Comparison of ENCODE assay signal across 8 cellular contexts in the genomic region with DNA sequence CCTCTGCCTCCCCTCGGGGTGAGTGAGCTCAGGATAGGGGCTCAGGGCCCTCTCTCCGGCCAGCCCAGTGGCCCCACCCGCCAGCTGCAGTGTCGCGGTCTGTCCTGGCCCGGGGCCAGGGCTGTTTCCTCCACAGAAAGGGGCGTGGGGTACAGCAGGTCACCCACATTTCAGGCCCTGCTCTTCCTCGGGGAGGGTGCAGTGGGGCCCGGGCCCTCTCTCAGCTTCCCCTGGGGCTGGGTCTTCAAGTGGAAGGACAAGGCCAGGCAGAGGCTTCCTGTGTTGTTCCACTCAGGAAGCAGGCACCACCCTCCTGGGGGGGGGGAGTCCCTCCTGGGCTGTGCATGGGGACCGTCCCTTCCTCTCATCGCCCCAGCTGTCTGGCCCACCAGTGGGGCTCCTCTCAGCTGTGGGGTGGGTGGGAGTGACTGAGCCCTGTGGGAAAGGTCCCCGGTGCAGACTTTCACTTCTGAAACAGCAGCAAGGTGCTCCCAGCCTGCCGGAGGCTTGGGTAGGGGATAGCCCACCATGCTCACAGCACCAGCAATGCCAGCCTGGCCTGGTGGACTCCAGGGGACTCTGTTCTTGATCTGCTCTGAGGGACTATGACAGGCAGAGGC. TPM values are rescaled to one million over a fixed set of nuclear protein-coding genes. Genes with fewer than 3 reads are reported as not detected.
DNase-seq lines count a peak whose midpoint lies in the region; ATAC-seq and TF ChIP-seq lines count a peak whose summit lies in the region.

No MANE protein-coding gene starts in this region.

- H3K27ac Mint-ChIP-seq in Calu3 (ENCODE audit: unreplicated experiment), result peak overlapping the region; percentile 71
- peak overlapping the region; percentile 98 for H3K27ac Mint-ChIP-seq in natural killer cell treated with Interleukin-12 subunit alpha and Interleukin-12 subunit beta and Interleukin-15 and Interleukin-18, amount 100 ng/mL, for 72 hours

- no peaks in the 10 kb centered on the region for H3K27me3 Mint-ChIP-seq in Calu3 (ENCODE audit: unreplicated experiment)
- no peaks in the 10 kb centered on the region for H3K27me3 Mint-ChIP-seq in natural killer cell treated with Interleukin-12 subunit alpha and Interleukin-12 subunit beta and Interleukin-15 and Interleukin-18, amount 100 ng/mL, for 72 hours

- BruUV-seq in Calu3 (replicated peaks; lab: Mats Ljungman, UMichigan), result no TSS peak

- no peak overlapping the region for H3K4me3 Mint-ChIP-seq in Calu3 (ENCODE audit: low read depth, unreplicated experiment)
- H3K4me3 Mint-ChIP-seq in natural killer cell treated with Interleukin-12 subunit alpha and Interleukin-12 subunit beta and Interleukin-15 and Interleukin-18, amount 100 ng/mL, for 72 hours, result peak overlapping the region; percentile 99

- DNase-seq in Calu3, result no peak
- DNase-seq in activated naive CD4-positive, alpha-beta T cell treated with anti-CD3 and anti-CD28 coated beads, Interleukin-2, amount 50 U/mL, for 16 hours, result peak; percentile 71
- DNase-seq in natural killer cell treated with Interleukin-12 subunit alpha and Interleukin-12 subunit beta and Interleukin-15 and Interleukin-18, amount 100 ng/mL, for 72 hours (ENCODE audit: low spot score), result peak; percentile 87
- no peak for DNase-seq in NCI-H2029 treated with DMSO at 0.1 percent for 48 hours (lab: John Stamatoyannopoulos, UW)
- DNase-seq in SIG-M5 (lab: John Stamatoyannopoulos, UW), result no peak

- TF ChIP-seq CTCF in Calu3 (IDR thresholded peaks at IDR 0.05; ENCODE audit: unreplicated experiment), result no peak

- intact Hi-C loops in Calu3 (cut with micrococcal nuclease; ENCODE audit: unreplicated experiment), result no loop called here

- ATAC-seq in HG03571 (IDR thresholded peaks at IDR 0.05; ENCODE audit: unreplicated experiment) (peak; percentile 25), GM19324 (IDR thresholded peaks at IDR 0.05; ENCODE audit: low FRiP score, unreplicated experiment) (no peak), GM19467 (IDR thresholded peaks at IDR 0.05; ENCODE audit: unreplicated experiment) (no peak)
- peak; percentile 39 to 66 for ATAC-seq in natural killer cell treated with Interleukin-12 subunit alpha and Interleukin-12 subunit beta and Interleukin-15 and Interleukin-18, amount 100 ng/mL, for 72 hours

- H3K36me3 Mint-ChIP-seq in Calu3 (ENCODE audit: insufficient read depth, unreplicated experiment), result peaks cover 27% of the 10 kb centered on the region
- H3K36me3 Mint-ChIP-seq in natural killer cell treated with Interleukin-12 subunit alpha and Interleukin-12 subunit beta and Interleukin-15 and Interleukin-18, amount 100 ng/mL, for 72 hours, result no peaks in the 10 kb centered on the region

- CTCF ChIA-PET in Calu3 (lab: Charles Lee), result no interaction called here

- H3K4me1 Mint-ChIP-seq in Calu3 (ENCODE audit: low read depth, unreplicated experiment), result peaks cover 9% of the 10 kb centered on the region
- H3K4me1 Mint-ChIP-seq in natural killer cell treated with Interleukin-12 subunit alpha and Interleukin-12 subunit beta and Interleukin-15 and Interleukin-18, amount 100 ng/mL, for 72 hours (ENCODE audit: low read depth in 2 of 2), result peaks cover 40 to 46% of the 10 kb centered on the region in 2 donors

- no peaks in the 10 kb centered on the region for H3K9me3 Mint-ChIP-seq in Calu3 (ENCODE audit: low read depth, unreplicated experiment)
- no peaks in the 10 kb centered on the region for H3K9me3 Mint-ChIP-seq in natural killer cell treated with Interleukin-12 subunit alpha and Interleukin-12 subunit beta and Interleukin-15 and Interleukin-18, amount 100 ng/mL, for 72 hours

RNA-seq across cellular contexts. Expression of gene GPR132, which starts 3.7 kb away (rescaled TPM):
- total RNA-seq in Calu3 (2022), result 1.4 TPM in 2 replicates
- 10 to 100 TPM; 80.9 to 88.3 TPM for total RNA-seq in natural killer cell treated with Interleukin-12 subunit alpha and Interleukin-12 subunit beta and Interleukin-15 and Interleukin-18, amount 100 ng/mL, for 72 hours

RNA-seq across cellular contexts. Expression of gene CDCA4, which starts 40.7 kb away (rescaled TPM):
- 28.9 and 32.4 TPM in 2 replicates for total RNA-seq in Calu3 (2022)
- total RNA-seq in natural killer cell treated with Interleukin-12 subunit alpha and Interleukin-12 subunit beta and Interleukin-15 and Interleukin-18, amount 100 ng/mL, for 72 hours, result 10 to 100 TPM; 39.9 to 71.5 TPM

Comparison
In these comparisons a context has a peak if more than half of its experiments do, and no peak if none do; other contexts are left out.
1. DNase-seq: peak in activated naive CD4-positive, alpha-beta T cell treated with anti-CD3 and anti-CD28 coated beads, Interleukin-2, amount 50 U/mL, for 16 hours (single experiment) and natural killer cell treated with Interleukin-12 subunit alpha and Interleukin-12 subunit beta and Interleukin-15 and Interleukin-18, amount 100 ng/mL, for 72 hours (single experiment); none in Calu3 (single experiment), NCI-H2029 treated with DMSO at 0.1 percent for 48 hours (single experiment) and SIG-M5 (single experiment).
2. ATAC-seq: peak in HG03571 (single experiment) and natural killer cell treated with Interleukin-12 subunit alpha and Interleukin-12 subunit beta and Interleukin-15 and Interleukin-18, amount 100 ng/mL, for 72 hours (2 of 2); none in GM19324 (single experiment) and GM19467 (single experiment).
3. RNA of gene GPR132, which starts 3.7 kb away (total RNA-seq): 80.9 to 88.3 TPM in natural killer cell treated with Interleukin-12 subunit alpha and Interleukin-12 subunit beta and Interleukin-15 and Interleukin-18, amount 100 ng/mL, for 72 hours; 1.4 TPM in Calu3; every median in the first group is over 10 times any median in the second.